ENCODE assay signal across 26 cellular contexts in the genomic region with DNA sequence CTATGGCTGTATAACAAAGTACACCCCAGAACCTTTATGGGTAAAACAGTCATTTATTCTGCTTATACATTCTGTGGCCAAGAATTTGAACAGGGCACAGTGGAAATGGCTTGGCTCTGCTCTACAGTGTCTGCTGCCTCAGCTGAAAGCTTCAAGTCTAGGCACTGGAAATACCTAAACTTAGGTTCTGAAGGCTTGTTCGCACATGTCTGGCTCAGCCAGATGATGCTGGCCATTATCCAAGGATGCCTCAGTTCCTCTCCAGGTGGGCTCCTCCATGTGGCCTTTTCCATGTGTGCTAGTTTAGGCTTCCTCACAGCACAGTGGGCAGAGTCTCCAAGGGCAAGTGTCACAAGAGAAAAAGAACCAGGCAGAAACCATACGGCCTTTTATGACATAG.
"Had no signal": no experiment of that assay in that cellular context is flagged by ENCODE, and none has a peak within 500 bp of the region (broad histone marks: within the 10 kb centered on the region; RNA-seq: fewer than 3 reads in every experiment).

No MANE protein-coding gene starts in this region.

- H3K4me1 ChIP-seq: colonic mucosa, esophagus muscularis mucosa, lower lobe of right lung, right atrium auricular region had no signal

- H3K36me3 ChIP-seq: colonic mucosa had no signal

- DNase-seq: activated CD4-positive, alpha-beta T cell treated with anti-CD3 and anti-CD28 coated beads for 1 hour; activated CD4-positive, alpha-beta T cell treated with anti-CD3 and anti-CD28 coated beads, Interleukin-2, amount 10 ng/mL, durations not matched to agents 7 days and 5 days; activated CD8-positive, alpha-beta memory T cell treated with anti-CD3 and anti-CD28 coated beads, Interleukin-2, amount 10 ng/mL, durations not matched to agents 7 days and 5 days; activated CD8-positive, alpha-beta T cell treated with anti-CD3 and anti-CD28 coated beads for 36 hours; activated T-cell treated with anti-CD3 and anti-CD28 coated beads, Interleukin-2, amount 50 U/mL, for 48 hours; effector memory CD4-positive, alpha-beta T cell; foreskin melanocyte; heart right ventricle; kidney glomerular epithelial cell; mesendoderm; natural killer cell; occipital lobe; stimulated activated CD4-positive, alpha-beta T cell treated with anti-CD3 and anti-CD28 coated beads, Interleukin-15, amount 100 ng/mL, for 24 hours; stimulated activated CD4-positive, alpha-beta T cell treated with anti-CD3 and anti-CD28 coated beads, Interleukin-2, amount 100 ng/mL, for 24 hours; stimulated activated naive CD4-positive, alpha-beta T cell; T-helper 2 cell had no signal

- H3K4me3 ChIP-seq: colonic mucosa, esophagus muscularis mucosa, heart right ventricle, left lung, lower lobe of right lung, neural progenitor cell, right atrium auricular region, smooth muscle cell, suprapubic skin, tibial nerve had no signal

- H3K9me3 ChIP-seq: colonic mucosa, esophagus muscularis mucosa, heart right ventricle, left lung, lower lobe of right lung, right atrium auricular region, suprapubic skin, tibial nerve had no signal

- H3K27ac ChIP-seq: colonic mucosa, esophagus muscularis mucosa, heart right ventricle, left lung, lower lobe of right lung, neural progenitor cell, right atrium auricular region, suprapubic skin, tibial nerve had no signal

- ATAC-seq: activated CD8-positive, alpha-beta memory T cell treated with anti-CD3 and anti-CD28 coated beads, Interleukin-2, amount 10 ng/mL, durations not matched to agents 7 days and 5 days; activated CD8-positive, alpha-beta T cell treated with anti-CD3 and anti-CD28 coated beads for 36 hours; activated naive CD4-positive, alpha-beta T cell treated with anti-CD3 and anti-CD28 coated beads, Interleukin-2, amount 50 U/mL, for 72 hours had no signal

- H3K27me3 ChIP-seq: colonic mucosa, esophagus muscularis mucosa, heart right ventricle, left lung, neural progenitor cell, right atrium auricular region, suprapubic skin, tibial nerve had no signal
